Comparison of ENCODE assay signal across 14 cellular contexts in genomic region chr4:141686146-141686775, GRCh38. TPM values are rescaled to one million over a fixed set of nuclear protein-coding genes. Genes with fewer than 3 reads are reported as not detected.
A peak's percentile ranks its signal among the peaks of the same experiment; 100 is the strongest.
DNase-seq lines count a peak whose midpoint lies in the region; TF ChIP-seq lines count a peak whose summit lies in the region.
"Had no signal": no experiment of that assay in that cellular context is flagged by ENCODE, and none has a peak within 500 bp of the region (broad histone marks: within the 10 kb centered on the region; RNA-seq: fewer than 3 reads in every experiment).

No MANE protein-coding gene starts in this region.

- no peaks in the 10 kb centered on the region for H3K4me1 ChIP-seq in A673 (ENCODE audit: insufficient read depth, low read length, poor library complexity, severe bottlenecking)
- no peaks in the 10 kb centered on the region for H3K4me1 ChIP-seq in HEK293 (ENCODE audit: control insufficient read depth, insufficient read depth, low read length)
- H3K4me1 ChIP-seq: BLaER1 had no signal

- H3K27me3 ChIP-seq in A673 (replicated peaks; ENCODE audit: insufficient read depth, low read depth, low read length, poor library complexity): no peaks in the 10 kb centered on the region
- H3K27me3 ChIP-seq: BLaER1 had no signal

- DNase-seq in A673 (ENCODE audit: low spot score) (peak; percentile 25), RKO (ENCODE audit: low spot score) (peak; percentile 73), fibroblast of mammary gland (ENCODE audit: low read depth) (peak; percentile 90), NCI-H526 treated with DMSO at 0.1 percent for 48 hours (lab: John Stamatoyannopoulos, UW) (no peak), NCI-H82 (lab: John Stamatoyannopoulos, UW) (no peak), GM13977 (ENCODE audit: low spot score) (no peak), GDM1 (lab: John Stamatoyannopoulos, UW) (no peak)
- DNase-seq: anterior cingulate cortex; NCI-H1436; nucleus accumbens; OCI-M1; stimulated activated naive CD8-positive, alpha-beta T cell treated with anti-CD3 and anti-CD28 coated beads, Interleukin-15, amount 100 ng/mL, for 72 hours had no signal

- POLR2A ChIA-PET in A673 (lab: Charles Lee; ENCODE audit: low non-redundant PET): no interaction called here
- POLR2A ChIA-PET in HEK293 (lab: Yijun Ruan, JAX): no interaction called here

- in situ Hi-C loops in GM13977 (cut with MboI; ENCODE audit: low pct_unique_long_range_greater_than_20kb, low sequenced_read_pairs, unreplicated experiment): no loop called here

- H3K9me3 ChIP-seq in A673 (ENCODE audit: low read depth, low read length, poor library complexity, severe bottlenecking) (no peaks in the 10 kb centered on the region), HEK293 (ENCODE audit: control insufficient read depth, insufficient read depth, low read depth, low read length) (no peaks in the 10 kb centered on the region)

- no peak for TF ChIP-seq CTCF in A673 (conservative IDR thresholded peaks at IDR 0.05; ENCODE audit: low read depth, low read length)
- no peak for TF ChIP-seq CTCF in HEK293 (tag by site-specific recombination; IDR thresholded peaks at IDR 0.05)
- TF ChIP-seq CTCF in fibroblast of mammary gland (conservative IDR thresholded peaks at IDR 0.05; ENCODE audit: control insufficient read depth, insufficient read depth, low read depth, low read length): no peak
- TF ChIP-seq CTCF in GM13977 (IDR thresholded peaks at IDR 0.05; ENCODE audit: extremely low read depth, insufficient read depth, missing control alignments): no peak

- H3K4me3 ChIP-seq in A673 (ENCODE audit: low read depth, low read length, poor library complexity, severe bottlenecking): no peak overlapping the region
- no peak overlapping the region for H3K4me3 ChIP-seq in HEK293 (ENCODE audit: low read depth, low read length)
- no peak overlapping the region for H3K4me3 ChIP-seq in fibroblast of mammary gland (ENCODE audit: control insufficient read depth, low read depth, low read length)
- H3K4me3 ChIP-seq: BLaER1 had no signal

- H3K27ac ChIP-seq in A673 (ENCODE audit: low read depth, low read length, poor library complexity, severe bottlenecking) (no peak overlapping the region), HEK293 (ENCODE audit: extremely low read depth, low read depth, low read length) (no peak overlapping the region)
- H3K27ac ChIP-seq: BLaER1 had no signal

- CTCF ChIA-PET in A673 (lab: Charles Lee): no interaction called here
- CTCF ChIA-PET in HEK293 (lab: Yijun Ruan, JAX): interaction anchor here (0.5 kb wide), 1 partner anchor 14 kb away, joined by 3 read pairs; no protein-coding TSS in a partner anchor

- intact Hi-C loops in A673 (cut with micrococcal nuclease; ENCODE audit: unreplicated experiment): no loop called here

- no peaks in the 10 kb centered on the region for H3K36me3 ChIP-seq in A673 (ENCODE audit: insufficient read depth, low read length, poor library complexity, severe bottlenecking)
- H3K36me3 ChIP-seq in HEK293 (ENCODE audit: control insufficient read depth in 2 of 2, insufficient read depth in 1 of 2, low read length in 2 of 2): no peaks in the 10 kb centered on the region
- H3K36me3 ChIP-seq: BLaER1 had no signal

- BruUV-seq in A673 (replicated peaks; lab: Mats Ljungman, UMichigan): no TSS peak

TF ChIP-seq in HEK293, 187 proteins besides CTCF, POLR2A, EP300 and RAD21 (continues in another document):
- 0 out of 2 replicates have a peak, but pooled peaks have one; percentile 54 for TF ChIP-seq ZNF223 (tag by site-specific recombination; IDR thresholded peaks at IDR 0.05)
- peak; percentile 64 for TF ChIP-seq ZNF654 (tag by site-specific recombination; IDR thresholded peaks at IDR 0.05; ENCODE audit: low read depth)
- TF ChIP-seq ZNF549 (tag by site-specific recombination; IDR thresholded peaks at IDR 0.05): no peak
- TF ChIP-seq ZNF302 (tag by site-specific recombination; IDR thresholded peaks at IDR 0.05; ENCODE audit: low read depth): peak; percentile 39; the same call in 1 of the 2 replicates
- TF ChIP-seq TRIM28 (IDR thresholded peaks at IDR 0.05; ENCODE audit: borderline replicate concordance, low read length): no peak
- 0 out of 2 replicates have a peak, but pooled peaks have one; percentile 35 for TF ChIP-seq INSM2 (tag by site-specific recombination; IDR thresholded peaks at IDR 0.05)
- no peak for TF ChIP-seq TCF7L2 (IDR thresholded peaks at IDR 0.05; ENCODE audit: borderline replicate concordance, low read depth, low read length)
- 0 out of 2 replicates have a peak, but pooled peaks have one; percentile 58 for TF ChIP-seq BCL11B (tag by site-specific recombination; IDR thresholded peaks at IDR 0.05; ENCODE audit: low read depth)
- TF ChIP-seq KLF9 (tag by site-specific recombination; IDR thresholded peaks at IDR 0.05; ENCODE audit: low read depth): no peak
- TF ChIP-seq ZNF530 (tag by site-specific recombination; IDR thresholded peaks at IDR 0.05; ENCODE audit: low read depth): peak; percentile 87; the same call in 1 of the 2 replicates
- peak; percentile 83 for TF ChIP-seq RBAK (tag by site-specific recombination; IDR thresholded peaks at IDR 0.05)
- TF ChIP-seq PRDM6 (tag by site-specific recombination; IDR thresholded peaks at IDR 0.05): 0 out of 2 replicates have a peak, but pooled peaks have one; percentile 20
- TF ChIP-seq ZNF292 (tag by site-specific recombination; IDR thresholded peaks at IDR 0.05; ENCODE audit: borderline replicate concordance, low read depth): 0 out of 2 replicates have a peak, but pooled peaks have one; percentile 90
- TF ChIP-seq ZNF639 (tag by site-specific recombination; IDR thresholded peaks at IDR 0.05): peak; percentile 78; the same call in 1 of the 2 replicates
- no peak for TF ChIP-seq ZNF398 (tag by site-specific recombination; IDR thresholded peaks at IDR 0.05)
- TF ChIP-seq ZNF677 (tag by site-specific recombination; IDR thresholded peaks at IDR 0.05): no peak
- peak; percentile 58; the same call in 1 of the 2 replicates for TF ChIP-seq ZNF24 (tag by site-specific recombination; IDR thresholded peaks at IDR 0.05)
- peak; percentile 49; the same call in 1 of the 2 replicates for TF ChIP-seq ZNF660 (tag by site-specific recombination; IDR thresholded peaks at IDR 0.05)

RNA-seq across cellular contexts. Expression of gene IL15, which starts 49.9 kb away (rescaled TPM):
- 0.21 and 0.37 TPM in 2 replicates for total RNA-seq in A673 (2021)

Comparison
In these comparisons a context has a peak if more than half of its experiments do, and no peak if none do; other contexts are left out.
1. DNase-seq: peak in A673 (single experiment), RKO (single experiment) and fibroblast of mammary gland (single experiment); none in NCI-H526 treated with DMSO at 0.1 percent for 48 hours (single experiment), NCI-H82 (single experiment), GM13977 (single experiment) and GDM1 (single experiment).